ENCODE assay signal across 9 cellular contexts in genomic region chr9:95049761-95050160, GRCh38.
A peak's percentile ranks its signal among the peaks of the same experiment; 100 is the strongest.
DNase-seq lines count a peak whose midpoint lies in the region; ATAC-seq and TF ChIP-seq lines count a peak whose summit lies in the region.
"Had no signal": no experiment of that assay in that cellular context is flagged by ENCODE, and none has a peak within 500 bp of the region (broad histone marks: within the 10 kb centered on the region; RNA-seq: fewer than 3 reads in every experiment).

No MANE protein-coding gene starts in this region.

- 57% methylated on average over 6 of the region's 6 CpGs for WGBS in esophagus muscularis mucosa

- H3K27ac ChIP-seq in ACC112 (ENCODE audit: low read depth, low read length) (no peak overlapping the region), PC-3 (ENCODE audit: low read length) (no peak overlapping the region), esophagus muscularis mucosa (replicated peaks in 1 of 4) (peak overlapping the region; percentile 86 to 95 (median 87)), osteoblast (ENCODE audit: low read depth, low read length) (peak overlapping the region; percentile 82)

- H3K4me2 ChIP-seq in PC-3 (ENCODE audit: low read length) (peak overlapping the region; percentile 91), osteoblast (ENCODE audit: insufficient read depth, low read length) (peak overlapping the region; percentile 84)

- no peak for ATAC-seq in PC-3
- no peak for ATAC-seq in GM19035 (IDR thresholded peaks at IDR 0.05; ENCODE audit: unreplicated experiment)

- no peaks in the 10 kb centered on the region for H3K9me3 ChIP-seq in PC-3 (ENCODE audit: low read length)
- no peaks in the 10 kb centered on the region for H3K9me3 ChIP-seq in esophagus muscularis mucosa
- H3K9me3 ChIP-seq in osteoblast (ENCODE audit: low read depth, low read length) = no peaks in the 10 kb centered on the region

- H4K20me1 ChIP-seq in PC-3 (ENCODE audit: low read length) (0 out of 2 replicates have a peak, but pooled peaks cover 3% of the 10 kb centered on the region), osteoblast (ENCODE audit: insufficient read depth, low read length) (peaks cover 50% of the 10 kb centered on the region)

- H3K9ac ChIP-seq in PC-3 (ENCODE audit: low read length) = peak overlapping the region; percentile 83

- H3K36me3 ChIP-seq in ACC112 (ENCODE audit: insufficient read depth, low read length) (peaks cover 4% of the 10 kb centered on the region; the same call in 1 of the 2 replicates), PC-3 (ENCODE audit: low read depth, low read length) (no peaks in the 10 kb centered on the region), esophagus muscularis mucosa (peaks cover 0 to 8% (median 3%) of the 10 kb centered on the region in 4 donors), osteoblast (ENCODE audit: insufficient read depth, low read length) (peaks cover 2% of the 10 kb centered on the region)

- H2AFZ ChIP-seq in ACC112 (ENCODE audit: low read length, unreplicated experiment) (no peak overlapping the region), PC-3 (ENCODE audit: low read length) (no peak overlapping the region), osteoblast (ENCODE audit: low read length) (no peak overlapping the region)

- no peaks in the 10 kb centered on the region for H3F3A ChIP-seq in PC-3 (ENCODE audit: low read length, unreplicated experiment)

- POLR2A ChIA-PET in PC-3 (lab: Charles Lee; ENCODE audit: unreplicated experiment) = no interaction called here

- BruUV-seq in PC-3 (replicated peaks; lab: Mats Ljungman, UMichigan) = no TSS peak

- H3K4me1 ChIP-seq in ACC112 (ENCODE audit: control insufficient read depth, insufficient read depth, low read length, unreplicated experiment) = peaks cover 35% of the 10 kb centered on the region
- H3K4me1 ChIP-seq in PC-3 (ENCODE audit: insufficient read depth, low read length) = peaks cover 21% of the 10 kb centered on the region
- H3K4me1 ChIP-seq in esophagus muscularis mucosa = peaks cover 78 to 99% (median 95%) of the 10 kb centered on the region in 4 donors
- H3K4me1 ChIP-seq in osteoblast (ENCODE audit: insufficient read depth, low read length) = peaks cover 33% of the 10 kb centered on the region

- H3K9me2 ChIP-seq in PC-3 (replicated peaks; ENCODE audit: low read length) = no peaks in the 10 kb centered on the region

- no peaks in the 10 kb centered on the region for H3K27me3 ChIP-seq in ACC112 (ENCODE audit: insufficient read depth, low read length)
- H3K27me3 ChIP-seq in PC-3 (ENCODE audit: low read length) = no peaks in the 10 kb centered on the region
- H3K27me3 ChIP-seq in esophagus muscularis mucosa = no peaks in the 10 kb centered on the region
- no peaks in the 10 kb centered on the region for H3K27me3 ChIP-seq in osteoblast (ENCODE audit: insufficient read depth, low read length)

- H3K79me2 ChIP-seq in ACC112 (ENCODE audit: control insufficient read depth, insufficient read depth, low read length, unreplicated experiment) (peaks cover 54% of the 10 kb centered on the region), PC-3 (ENCODE audit: low read length) (peaks cover 57% of the 10 kb centered on the region), osteoblast (ENCODE audit: insufficient read depth, low read length) (peaks cover 97% of the 10 kb centered on the region)

- no peak for TF ChIP-seq CTCF in PC-3 (conservative IDR thresholded peaks at IDR 0.05; ENCODE audit: low read depth, low read length)
- no peak for TF ChIP-seq CTCF in esophagus muscularis mucosa (IDR thresholded peaks at IDR 0.05)
- TF ChIP-seq CTCF in osteoblast (IDR thresholded peaks at IDR 0.05; ENCODE audit: extremely low read depth, low read depth, low read length) = no peak

- CTCF ChIA-PET in PC-3 (lab: Charles Lee) = no interaction called here

- TF ChIP-seq EP300 in esophagus muscularis mucosa (IDR thresholded peaks at IDR 0.05) = no peak

- peak overlapping the region; percentile 89 for H3K4me3 ChIP-seq in ACC112 (ENCODE audit: low read depth, low read length)
- H3K4me3 ChIP-seq in PC-3 (ENCODE audit: low read length) = peak overlapping the region; percentile 92
- peak overlapping the region; percentile 58 to 65 (median 64) for H3K4me3 ChIP-seq in esophagus muscularis mucosa
- peak overlapping the region; percentile 75 for H3K4me3 ChIP-seq in osteoblast (ENCODE audit: insufficient read depth, low read length)

- TF ChIP-seq POLR2A in esophagus muscularis mucosa (IDR thresholded peaks at IDR 0.05; ENCODE audit: low read depth) = no peak

- DNase-seq in PC-3 (no peak), esophagus muscularis mucosa (ENCODE audit: extremely low spot score) (no peak), osteoblast (ENCODE audit: insufficient read length, low spot score, missing footprints) (no peak), NCI-H1092 treated with DMSO at 0.1 percent for 48 hours (lab: John Stamatoyannopoulos, UW) (no peak), NCI-H2227 (lab: John Stamatoyannopoulos, UW; ENCODE audit: unreplicated experiment) (no peak), activated gamma-delta T cell (lab: John Stamatoyannopoulos, UW) (no peak)
- DNase-seq: CD8-positive, alpha-beta memory T cell had no signal

- intact Hi-C loops in PC-3 (cut with micrococcal nuclease) (loop anchor here (5.0 kb wide), 1 partner anchor 42 kb away; no protein-coding TSS in a partner anchor), esophagus muscularis mucosa (cut with DNase I) (no loop called here)

Comparison
In these comparisons a context has a peak if more than half of its experiments do, and no peak if none do; other contexts are left out.
1. H3K27ac ChIP-seq: peak in esophagus muscularis mucosa (4 of 4) and osteoblast (single experiment); none in ACC112 (single experiment) and PC-3 (single experiment).
2. Peak in every context shown above with its lines, with median percentiles within 50 percentile points of each other: H3K4me3 ChIP-seq.